ENCODE assay signal across 15 cellular contexts in genomic region chr17:74547264-74547663, GRCh38. TPM values are rescaled to one million over a fixed set of nuclear protein-coding genes. Genes with fewer than 3 reads are reported as not detected.
"Had no signal": no experiment of that assay in that cellular context is flagged by ENCODE, and none has a peak within 500 bp of the region (broad histone marks: within the 10 kb centered on the region; RNA-seq: fewer than 3 reads in every experiment).

No MANE protein-coding gene starts in this region.

- H3K9me3 ChIP-seq: ovary, SJCRH30, upper lobe of left lung had no signal

- DNase-seq: activated CD4-positive, CD25-positive, alpha-beta regulatory T cell treated with anti-CD3 and anti-CD28 coated beads, Interleukin-2, amount 50 U/mL, for 72 hours; activated gamma-delta T cell; activated T-cell treated with anti-CD3 and anti-CD28 coated beads, Interleukin-2, amount 50 U/mL, for 1 hour; effector memory CD4-positive, alpha-beta T cell; foreskin keratinocyte; ovary; T1000; upper lobe of left lung had no signal

- H3K27me3 ChIP-seq: ovary, upper lobe of left lung had no signal

- H3K27me3 Mint-ChIP-seq: stimulated activated naive CD8-positive, alpha-beta T cell treated with anti-CD3 and anti-CD28 coated beads, Interleukin-15, amount 100 ng/mL, for 72 hours had no signal

- H3K27ac ChIP-seq: foreskin keratinocyte, ovary, SJCRH30, upper lobe of left lung had no signal

- H3K9me3 Mint-ChIP-seq: neural crest cell; stimulated activated naive CD8-positive, alpha-beta T cell treated with anti-CD3 and anti-CD28 coated beads, Interleukin-15, amount 100 ng/mL, for 72 hours had no signal

- H3K4me3 Mint-ChIP-seq: neural crest cell; stimulated activated naive CD8-positive, alpha-beta T cell treated with anti-CD3 and anti-CD28 coated beads, Interleukin-15, amount 100 ng/mL, for 72 hours had no signal

- H3K36me3 ChIP-seq: ovary, SJCRH30, upper lobe of left lung had no signal

- ATAC-seq: foreskin keratinocyte, sciatic nerve had no signal

- H3K4me3 ChIP-seq: ovary, SJCRH30, upper lobe of left lung had no signal

- H3K4me1 ChIP-seq: SJCRH30, upper lobe of left lung had no signal

RNA-seq across cellular contexts. Expression of gene CD300C, which starts 1.3 kb away (rescaled TPM):
- total RNA-seq: foreskin keratinocyte, neural crest cell, SJCRH30 had no signal

RNA-seq across cellular contexts. Expression of gene CD300LB, which starts 16.0 kb away (rescaled TPM):
- total RNA-seq: foreskin keratinocyte, neural crest cell, SJCRH30 had no signal

RNA-seq across cellular contexts. Expression of gene CD300H, which starts 20.0 kb away (rescaled TPM):
- total RNA-seq: aorta, foreskin keratinocyte, lower leg skin, neural crest cell, ovary, sciatic nerve, SJCRH30, temporal lobe had no signal

RNA-seq across cellular contexts. Expression of gene CD300LD, which starts 44.8 kb away (rescaled TPM):
- total RNA-seq: aorta, foreskin keratinocyte, lower leg skin, neural crest cell, ovary, sciatic nerve, SJCRH30, temporal lobe, upper lobe of left lung had no signal
